ENCODE assay signal across 17 cellular contexts in the genomic region with DNA sequence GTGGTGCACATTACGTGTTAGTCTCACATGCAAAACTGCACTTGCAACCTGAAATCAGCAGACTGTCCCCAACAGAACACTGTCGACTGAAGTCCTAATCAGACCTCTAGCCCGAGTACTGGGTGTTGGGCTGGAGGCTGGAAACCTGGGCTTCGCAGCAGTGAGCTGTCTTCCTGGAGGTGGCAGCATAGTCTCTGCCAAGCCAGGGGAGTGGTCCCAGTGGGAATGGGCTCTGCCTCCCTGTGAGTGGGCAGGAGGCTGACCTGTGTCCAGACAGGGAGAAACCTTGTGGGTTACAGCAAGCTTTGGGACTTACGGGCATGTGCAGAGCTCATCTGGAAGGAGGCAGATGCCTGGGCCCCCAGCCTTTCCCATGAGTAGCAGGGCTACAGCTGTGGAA. TPM values are rescaled to one million over a fixed set of nuclear protein-coding genes. Genes with fewer than 3 reads are reported as not detected.
DNase-seq lines count a peak whose midpoint lies in the region; ATAC-seq and TF ChIP-seq lines count a peak whose summit lies in the region.
"Had no signal": no experiment of that assay in that cellular context is flagged by ENCODE, and none has a peak within 500 bp of the region (broad histone marks: within the 10 kb centered on the region; RNA-seq: fewer than 3 reads in every experiment).

No MANE protein-coding gene starts in this region.

- peaks cover 2% of the 10 kb centered on the region for H3K9me3 Mint-ChIP-seq in glutamatergic neuron (ENCODE audit: unreplicated experiment)
- H3K9me3 Mint-ChIP-seq in mesothelial cell of epicardium: peaks cover 4% of the 10 kb centered on the region
- H3K9me3 Mint-ChIP-seq: activated naive CD4-positive, alpha-beta T cell treated with anti-CD3 and anti-CD28 coated beads, Interleukin-2, amount 10 ng/mL, durations not matched to agents 7 days and 5 days; naive thymus-derived CD8-positive, alpha-beta T cell; T-cell had no signal

- H3K36me3 ChIP-seq in BE2C (no peaks in the 10 kb centered on the region), Panc1 (ENCODE audit: control insufficient read depth, insufficient read depth, low read length) (no peaks in the 10 kb centered on the region), aorta (ENCODE audit: control insufficient read depth in 1 of 2, insufficient read depth in 2 of 2, low read length in 1 of 2) (no peaks in the 10 kb centered on the region), Peyer's patch (no peaks in the 10 kb centered on the region)
- H3K36me3 ChIP-seq: ascending aorta, colonic mucosa, transverse colon had no signal

- H3K36me3 Mint-ChIP-seq in glutamatergic neuron (ENCODE audit: unreplicated experiment) (peaks cover 4% of the 10 kb centered on the region), mesothelial cell of epicardium (peaks cover 8% of the 10 kb centered on the region)
- H3K36me3 Mint-ChIP-seq: activated naive CD4-positive, alpha-beta T cell treated with anti-CD3 and anti-CD28 coated beads, Interleukin-2, amount 10 ng/mL, durations not matched to agents 7 days and 5 days; naive thymus-derived CD8-positive, alpha-beta T cell; T-cell had no signal

- H3K4me1 ChIP-seq in BE2C: peaks cover 14% of the 10 kb centered on the region
- H3K4me1 ChIP-seq in Panc1 (ENCODE audit: control insufficient read depth, insufficient read depth, low read length): peaks cover 13% of the 10 kb centered on the region
- H3K4me1 ChIP-seq in aorta (ENCODE audit: control insufficient read depth in 1 of 2, insufficient read depth in 2 of 2, low read length in 2 of 2): no peaks in the 10 kb centered on the region
- H3K4me1 ChIP-seq in Peyer's patch: peaks cover 0 to 3% (median 0%) of the 10 kb centered on the region in 4 donors
- H3K4me1 ChIP-seq: colonic mucosa had no signal

- POLR2A ChIA-PET in Panc1 (lab: Charles Lee): no interaction called here

- WGBS in aorta, 2 donors: 94 to 95% methylated on average over 5 of the region's 5 CpGs

- H3K4me1 Mint-ChIP-seq in glutamatergic neuron (ENCODE audit: low read depth, unreplicated experiment) (peaks cover 40% of the 10 kb centered on the region), mesothelial cell of epicardium (peaks cover 63% of the 10 kb centered on the region)
- H3K4me1 Mint-ChIP-seq: activated naive CD4-positive, alpha-beta T cell treated with anti-CD3 and anti-CD28 coated beads, Interleukin-2, amount 10 ng/mL, durations not matched to agents 7 days and 5 days; naive thymus-derived CD8-positive, alpha-beta T cell; T-cell had no signal

- H3K9me3 ChIP-seq in BE2C (no peaks in the 10 kb centered on the region), Panc1 (ENCODE audit: control insufficient read depth, insufficient read depth, low read depth, low read length) (no peaks in the 10 kb centered on the region), aorta (ENCODE audit: control insufficient read depth, low read length) (no peaks in the 10 kb centered on the region), Peyer's patch (no peaks in the 10 kb centered on the region)
- H3K9me3 ChIP-seq: ascending aorta, colonic mucosa, transverse colon had no signal

- H3K27me3 Mint-ChIP-seq in glutamatergic neuron (ENCODE audit: unreplicated experiment) (peaks cover 5% of the 10 kb centered on the region), mesothelial cell of epicardium (ENCODE audit: low read depth) (no peaks in the 10 kb centered on the region)
- H3K27me3 Mint-ChIP-seq: T-cell had no signal

- intact Hi-C loops in Panc1 (cut with micrococcal nuclease; ENCODE audit: unreplicated experiment): no loop called here
- intact Hi-C loops in aorta (cut with DNase I): loop anchor here (10.0 kb wide), 2 partner anchors 181 to 631 kb away; no protein-coding TSS in a partner anchor

- H3K27me3 ChIP-seq in BE2C: no peaks in the 10 kb centered on the region
- no peaks in the 10 kb centered on the region for H3K27me3 ChIP-seq in Panc1 (ENCODE audit: control insufficient read depth, insufficient read depth, low read length)
- H3K27me3 ChIP-seq in aorta (ENCODE audit: control insufficient read depth in 1 of 2, insufficient read depth in 2 of 2, low read length in 1 of 2): no peaks in the 10 kb centered on the region
- no peaks in the 10 kb centered on the region for H3K27me3 ChIP-seq in Peyer's patch
- H3K27me3 ChIP-seq: ascending aorta, colonic mucosa, transverse colon had no signal

- CTCF ChIA-PET in Panc1 (lab: Charles Lee): interaction anchor here (0.6 kb wide), 1 partner anchor 143 kb away, joined by 3 read pairs; no protein-coding TSS in a partner anchor

- TF ChIP-seq CTCF in BE2C (IDR thresholded peaks at IDR 0.05; ENCODE audit: low read depth, low read length) (peak; percentile 25), Panc1 (IDR thresholded peaks at IDR 0.05) (no peak), glutamatergic neuron (IDR thresholded peaks at IDR 0.05; ENCODE audit: partially characterized antibody, unreplicated experiment) (no peak), mesothelial cell of epicardium (IDR thresholded peaks at IDR 0.05; ENCODE audit: unreplicated experiment) (no peak), Peyer's patch (IDR thresholded peaks at IDR 0.05) (no peak)

- no peak for TF ChIP-seq POLR2A in Peyer's patch (IDR thresholded peaks at IDR 0.05)

- in situ Hi-C loops in Panc1 (cut with HindIII; ENCODE audit: low pct_unique_long_range_greater_than_20kb, low sequenced_read_pairs): no loop called here

- ATAC-seq in Panc1: no peak
- no peak for ATAC-seq in aorta (ENCODE audit: low FRiP score)
- no peak for ATAC-seq in HG03457 (IDR thresholded peaks at IDR 0.05; ENCODE audit: unreplicated experiment)
- ATAC-seq: naive thymus-derived CD8-positive, alpha-beta T cell; T-cell had no signal

- DNase-seq in BE2C (no peak), Panc1 (ENCODE audit: low read depth, low spot score) (no peak), glutamatergic neuron (no peak), mesothelial cell of epicardium (ENCODE audit: low spot score in 2 of 2, unreplicated experiment in 2 of 2) (no peak), aorta (no peak), Peyer's patch (no peak)
- DNase-seq in activated CD4-positive, CD25-positive, alpha-beta regulatory T cell (lab: John Stamatoyannopoulos, UW): no peak
- DNase-seq: activated CD4-positive, alpha-beta T cell treated with anti-CD3 and anti-CD28 coated beads, Interleukin-2, amount 50 U/mL, for 48 hours; activated naive CD4-positive, alpha-beta T cell treated with anti-CD3 and anti-CD28 coated beads, Interleukin-2, amount 10 ng/mL, durations not matched to agents 7 days and 5 days; colonic mucosa; naive thymus-derived CD8-positive, alpha-beta T cell; T-cell; transverse colon had no signal

- no TSS peak for BruUV-seq in Panc1 (replicated peaks; lab: Mats Ljungman, UMichigan)

- H3K27ac Mint-ChIP-seq in glutamatergic neuron (ENCODE audit: unreplicated experiment) (peak overlapping the region; percentile 84), mesothelial cell of epicardium (peak overlapping the region; percentile 97)
- H3K27ac Mint-ChIP-seq: activated naive CD4-positive, alpha-beta T cell treated with anti-CD3 and anti-CD28 coated beads, Interleukin-2, amount 10 ng/mL, durations not matched to agents 7 days and 5 days; naive thymus-derived CD8-positive, alpha-beta T cell; T-cell had no signal

- H3K27ac ChIP-seq in Panc1 (ENCODE audit: low read length) (peak overlapping the region; percentile 37; the same call in 1 of the 2 replicates), aorta (ENCODE audit: low read depth in 1 of 2, low read length in 2 of 2) (no peak overlapping the region), Peyer's patch (no peak overlapping the region)
- H3K27ac ChIP-seq: ascending aorta, C4-2B, colonic mucosa, transverse colon had no signal

- H3K4me3 ChIP-seq in BE2C (ENCODE audit: low read depth, low read length): no peak overlapping the region
- H3K4me3 ChIP-seq in Panc1 (ENCODE audit: low read depth in 2 of 2, low read length in 2 of 2): no peak overlapping the region
- H3K4me3 ChIP-seq in aorta (ENCODE audit: low read length in 2 of 2): no peak overlapping the region
- no peak overlapping the region for H3K4me3 ChIP-seq in Peyer's patch
- H3K4me3 ChIP-seq: ascending aorta, colonic mucosa, transverse colon had no signal

- H3K4me3 Mint-ChIP-seq in glutamatergic neuron (ENCODE audit: unreplicated experiment): peak overlapping the region; percentile 3
- H3K4me3 Mint-ChIP-seq in mesothelial cell of epicardium: no peak overlapping the region
- H3K4me3 Mint-ChIP-seq: activated naive CD4-positive, alpha-beta T cell treated with anti-CD3 and anti-CD28 coated beads, Interleukin-2, amount 10 ng/mL, durations not matched to agents 7 days and 5 days; naive thymus-derived CD8-positive, alpha-beta T cell; T-cell had no signal

RNA-seq across cellular contexts. Expression of a gene that starts 38.2 kb away (rescaled TPM):
- 2.6 TPM for polyA plus RNA-seq in BE2C (2012; ENCODE audit: insufficient read depth, insufficient read length, low read depth)
- total RNA-seq in Panc1 (2021; ENCODE audit: unreplicated experiment) (1.1 TPM), glutamatergic neuron (ENCODE audit: unreplicated experiment) (not detected), mesothelial cell of epicardium (3.3 to 3.9 TPM (median 3.8 TPM) in 3 replicates), aorta (1 to 10 TPM in 1 of 2 donors, under 1 TPM in 1; 0.84 to 4.2 TPM), Peyer's patch (10 to 100 TPM in 3 of 4 donors, 1 to 10 TPM in 1; 2.5 to 36.3 (median 17.4) TPM)
- polyA plus RNA-seq in Panc1 (2012; ENCODE audit: insufficient read length): 0.50 TPM
- 1 to 10 TPM in 1 of 2 donors, under 1 TPM in 1; 0.38 to 7.5 TPM for polyA plus RNA-seq in aorta
- total RNA-seq: A673; naive thymus-derived CD8-positive, alpha-beta T cell had no signal
